Comparison of ENCODE assay signal across 23 cellular contexts in the genomic region with DNA sequence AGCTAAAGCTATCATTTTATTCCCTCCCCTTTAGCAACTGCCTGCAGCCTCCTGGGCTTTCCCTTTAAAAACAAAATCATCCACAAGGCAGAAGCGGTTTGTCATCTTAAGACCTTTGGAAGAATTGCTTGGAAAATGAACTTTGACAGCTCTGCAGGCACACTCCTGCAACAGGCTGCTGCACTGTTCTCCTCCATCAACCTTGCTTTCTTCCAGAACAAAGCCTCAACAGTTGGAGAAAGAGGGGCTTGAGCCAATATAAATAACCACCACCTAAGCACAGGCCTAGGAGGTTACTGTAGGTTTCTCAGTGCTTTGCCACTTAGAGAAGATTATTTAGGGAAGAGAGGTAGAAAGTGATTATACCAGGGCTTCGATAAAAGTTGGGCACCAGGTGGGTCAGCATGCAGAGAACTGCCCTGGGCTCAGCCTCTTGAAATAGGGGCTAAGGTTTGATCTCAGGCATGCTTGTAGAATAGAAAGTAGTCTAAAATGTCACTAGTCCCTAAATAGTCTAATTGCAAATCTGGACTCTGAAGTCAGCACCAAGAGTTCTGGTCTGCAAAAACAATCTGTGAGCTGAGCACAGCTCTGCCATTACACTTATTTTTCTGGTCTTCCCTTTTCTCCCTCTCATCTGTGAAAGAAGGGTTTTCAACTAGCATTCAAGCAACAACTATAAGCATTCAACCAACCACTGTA.
DNase-seq lines count a peak whose midpoint lies in the region; ATAC-seq and TF ChIP-seq lines count a peak whose summit lies in the region.
"Had no signal": no experiment of that assay in that cellular context is flagged by ENCODE, and none has a peak within 500 bp of the region (broad histone marks: within the 10 kb centered on the region; RNA-seq: fewer than 3 reads in every experiment).

No MANE protein-coding gene starts in this region.

- no peaks in the 10 kb centered on the region for H3K27me3 Mint-ChIP-seq in stimulated activated memory B cell treated with anti-CD40 and anti-IgM and Interleukin-4, amounts not matched to agents 10 μg/mL and 1 μg/mL and 100 μg/mL, for 72 hours

- H3K36me3 ChIP-seq in adrenal gland (replicated peaks in 1 of 2), result no peaks in the 10 kb centered on the region
- H3K36me3 ChIP-seq: vagina had no signal

- no peak overlapping the region for H3K4me3 ChIP-seq in adrenal gland
- H3K4me3 ChIP-seq: lung, vagina had no signal

- H3K4me1 ChIP-seq in adrenal gland (replicated peaks in 1 of 2), result peaks cover 29 to 46% of the 10 kb centered on the region in 2 donors

- 51 to 65% (median 57%) methylated on average over 2 of the region's 2 CpGs for WGBS in adrenal gland, 4 donors

- TF ChIP-seq CTCF in adrenal gland (IDR thresholded peaks at IDR 0.05), result no peak

- peak; percentile 13 for DNase-seq in NCI-H2227 treated with DMSO at 0.1 percent for 48 hours (lab: John Stamatoyannopoulos, UW)
- DNase-seq in NCI-H2227 (lab: John Stamatoyannopoulos, UW; ENCODE audit: unreplicated experiment), result no peak
- DNase-seq in adrenal gland, result no peak
- DNase-seq in left kidney (ENCODE audit: low read depth, low spot score), result peak; percentile 21
- no peak for DNase-seq in NCI-H1694 (lab: John Stamatoyannopoulos, UW)
- DNase-seq in RPMI8226, result no peak
- DNase-seq in GOT3 (lab: John Stamatoyannopoulos, UW), result no peak
- DNase-seq: activated CD4-positive, alpha-beta memory T cell treated with anti-CD3 and anti-CD28 coated beads, Interleukin-2, amount 10 ng/mL, durations not matched to agents 7 days and 5 days; activated CD4-positive, alpha-beta T cell treated with anti-CD3 and anti-CD28 coated beads for 1 hour; activated effector memory CD4-positive, alpha-beta T cell treated with Interleukin-2 at 50 U/mL for 16 hours; kidney; NCI-H1417 treated with DMSO at 0.1 percent for 48 hours; NCI-H2081 treated with DMSO at 0.1 percent for 48 hours; NK-92 treated with Interleukin-12 subunit alpha and Interleukin-12 subunit beta, amount 100 ng/mL, for 24 hours; stimulated activated CD4-positive, alpha-beta T cell treated with anti-CD3 and anti-CD28 coated beads, Interleukin-15, amount 100 ng/mL, for 24 hours; stimulated activated naive CD4-positive, alpha-beta T cell treated with Interleukin-2 at 50 U/mL for 16 hours had no signal

- no peak for ATAC-seq in stimulated activated memory B cell treated with anti-CD40 and anti-IgM and Interleukin-4, amounts not matched to agents 10 μg/mL and 1 μg/mL and 100 μg/mL, for 72 hours
- ATAC-seq: Panc1 had no signal

- peaks cover 13% of the 10 kb centered on the region for H3K4me1 Mint-ChIP-seq in stimulated activated memory B cell treated with anti-CD40 and anti-IgM and Interleukin-4, amounts not matched to agents 10 μg/mL and 1 μg/mL and 100 μg/mL, for 72 hours
- H3K4me1 Mint-ChIP-seq: activated CD4-positive, alpha-beta memory T cell treated with anti-CD3 and anti-CD28 coated beads, Interleukin-2, amount 10 ng/mL, durations not matched to agents 7 days and 5 days had no signal

- H3K4me3 Mint-ChIP-seq in stimulated activated memory B cell treated with anti-CD40 and anti-IgM and Interleukin-4, amounts not matched to agents 10 μg/mL and 1 μg/mL and 100 μg/mL, for 72 hours, result no peak overlapping the region
- H3K4me3 Mint-ChIP-seq: activated CD4-positive, alpha-beta memory T cell treated with anti-CD3 and anti-CD28 coated beads, Interleukin-2, amount 10 ng/mL, durations not matched to agents 7 days and 5 days; activated naive CD8-positive, alpha-beta T cell had no signal

- peak overlapping the region in 3 of 5 donors; percentile 11 to 33 (median 26) for H3K27ac ChIP-seq in adrenal gland
- H3K27ac ChIP-seq: 22Rv1, KMS-11, vagina had no signal

- no peaks in the 10 kb centered on the region for H3K27me3 ChIP-seq in adrenal gland
- H3K27me3 ChIP-seq: vagina had no signal

- intact Hi-C loops in adrenal gland (cut with DNase I), result no loop called here

- H3K9me3 ChIP-seq in adrenal gland (replicated peaks in 1 of 3), result no peaks in the 10 kb centered on the region
- H3K9me3 ChIP-seq: vagina had no signal

- no peak for TF ChIP-seq POLR2A in adrenal gland (IDR thresholded peaks at IDR 0.05)

- H3K27ac Mint-ChIP-seq in stimulated activated memory B cell treated with anti-CD40 and anti-IgM and Interleukin-4, amounts not matched to agents 10 μg/mL and 1 μg/mL and 100 μg/mL, for 72 hours, result peak overlapping the region; percentile 34
- H3K27ac Mint-ChIP-seq: activated CD4-positive, alpha-beta memory T cell treated with anti-CD3 and anti-CD28 coated beads, Interleukin-2, amount 10 ng/mL, durations not matched to agents 7 days and 5 days; activated naive CD8-positive, alpha-beta T cell had no signal

- H3K9me3 Mint-ChIP-seq in stimulated activated memory B cell treated with anti-CD40 and anti-IgM and Interleukin-4, amounts not matched to agents 10 μg/mL and 1 μg/mL and 100 μg/mL, for 72 hours, result no peaks in the 10 kb centered on the region
- H3K9me3 Mint-ChIP-seq: activated CD4-positive, alpha-beta memory T cell treated with anti-CD3 and anti-CD28 coated beads, Interleukin-2, amount 10 ng/mL, durations not matched to agents 7 days and 5 days had no signal

- no peaks in the 10 kb centered on the region for H3K36me3 Mint-ChIP-seq in stimulated activated memory B cell treated with anti-CD40 and anti-IgM and Interleukin-4, amounts not matched to agents 10 μg/mL and 1 μg/mL and 100 μg/mL, for 72 hours
- H3K36me3 Mint-ChIP-seq: activated naive CD8-positive, alpha-beta T cell had no signal

Comparison
In these comparisons a context has a peak if more than half of its experiments do, and no peak if none do; other contexts are left out.
1. DNase-seq: peak in NCI-H2227 treated with DMSO at 0.1 percent for 48 hours (single experiment) and left kidney (single experiment); none in NCI-H2227 (single experiment), adrenal gland (0 of 7), NCI-H1694 (single experiment), RPMI8226 (single experiment) and GOT3 (single experiment).